Comparison of ENCODE assay signal across 10 cellular contexts in the genomic region with DNA sequence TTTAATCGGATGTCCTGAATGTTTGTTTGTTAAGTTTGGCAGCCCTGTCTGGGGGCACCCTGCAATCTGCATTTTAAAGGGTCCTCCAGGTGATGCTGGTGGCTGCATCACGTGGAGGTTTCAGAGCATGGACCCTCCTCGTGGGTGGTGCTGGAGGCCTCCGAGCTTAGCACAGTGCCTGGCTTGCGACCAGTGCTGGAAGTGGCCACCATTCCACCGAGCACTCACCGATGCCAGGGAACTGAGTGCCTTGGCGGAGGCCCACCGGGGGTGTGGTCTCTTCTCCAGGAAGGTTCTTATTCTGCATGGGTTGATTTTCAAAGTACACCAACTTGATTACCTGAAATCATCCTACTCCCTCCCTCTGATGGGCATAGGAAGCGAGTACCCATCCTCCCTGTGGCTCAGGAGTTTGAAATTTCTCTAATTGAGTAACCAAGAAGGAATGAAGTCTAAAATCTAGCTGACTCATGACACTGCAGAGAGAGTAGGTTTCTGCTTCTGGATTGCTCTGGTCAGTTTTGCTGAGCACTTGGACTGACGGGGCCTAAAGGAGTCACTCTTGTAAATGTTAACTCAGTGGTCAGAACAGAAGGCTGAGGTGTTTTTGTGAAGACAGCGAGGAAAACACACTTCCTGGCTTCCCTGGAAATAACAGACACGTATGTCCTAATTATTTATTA. TPM values are rescaled to one million over a fixed set of nuclear protein-coding genes. Genes with fewer than 3 reads are reported as not detected.
A peak's percentile ranks its signal among the peaks of the same experiment; 100 is the strongest.
DNase-seq lines count a peak whose midpoint lies in the region; TF ChIP-seq lines count a peak whose summit lies in the region.
"Had no signal": no experiment of that assay in that cellular context is flagged by ENCODE, and none has a peak within 500 bp of the region (broad histone marks: within the 10 kb centered on the region; RNA-seq: fewer than 3 reads in every experiment).

No MANE protein-coding gene starts in this region.

- H4K8ac ChIP-seq in H9 (replicated peaks; ENCODE audit: insufficient read length, low read depth, low read length), result no peak overlapping the region

- TF ChIP-seq CTCF in AG04450 (IDR thresholded peaks at IDR 0.05; ENCODE audit: low read depth, low read length) (no peak), mammary epithelial cell (conservative IDR thresholded peaks at IDR 0.05 in 1 of 2, IDR thresholded peaks at IDR 0.05 in 1 of 2; ENCODE audit: extremely low read depth in 1 of 2, insufficient read depth in 1 of 2, low read depth in 1 of 2, low read length in 2 of 2) (no peak), kidney epithelial cell (IDR thresholded peaks at IDR 0.05; ENCODE audit: insufficient read depth, low read length, poor library complexity, severe bottlenecking) (no peak), H9 (conservative IDR thresholded peaks at IDR 0.05) (no peak)

- no peak overlapping the region for H3K9ac ChIP-seq in mammary epithelial cell (ENCODE audit: insufficient read depth, low read length)
- H3K9ac ChIP-seq in H9 (ENCODE audit: extremely low read depth, insufficient read length, low read length), result no peak overlapping the region

- no peak overlapping the region for H3K4me3 Mint-ChIP-seq in H9
- H3K4me3 Mint-ChIP-seq: stimulated activated effector memory CD8-positive, alpha-beta T cell treated with anti-CD3 and anti-CD28 coated beads, Interleukin-12 subunit alpha, Interleukin-12 subunit beta, amount 100 ng/mL, for 72 hours had no signal

- H3K36me3 ChIP-seq in mammary epithelial cell (ENCODE audit: insufficient read depth, low read length) (no peaks in the 10 kb centered on the region), kidney epithelial cell (ENCODE audit: control insufficient read depth, insufficient read depth, low read length) (no peaks in the 10 kb centered on the region)

- H3K4ac ChIP-seq in H9 (ENCODE audit: low read depth, low read length), result no peak overlapping the region

- H3K56ac ChIP-seq in H9 (ENCODE audit: insufficient read length, low read depth, low read length), result no peak overlapping the region

- H2AK5ac ChIP-seq in H9 (ENCODE audit: insufficient read length, low read length), result no peak overlapping the region

- H2AFZ ChIP-seq in mammary epithelial cell (ENCODE audit: low read depth, low read length) (no peak overlapping the region), H9 (ENCODE audit: low read length) (no peak overlapping the region)

- WGBS in mammary epithelial cell (ENCODE audit: low coverage, missing lambda C conversion rate), result 63% methylated on average over 12 of the region's 13 CpGs
- WGBS in H9 (ENCODE audit: extremely low coverage, insufficient read length, low lambda C conversion rate), result no CpG with 5 or more reads among the region's 13 CpGs

- H3K23ac ChIP-seq in H9 (ENCODE audit: insufficient read length, low read depth, low read length), result no peak overlapping the region

- H4K20me1 ChIP-seq in mammary epithelial cell (ENCODE audit: insufficient read depth, low read length) (no peaks in the 10 kb centered on the region), H9 (ENCODE audit: control insufficient read depth, insufficient read depth, insufficient read length) (no peaks in the 10 kb centered on the region)

- no peak overlapping the region for H3K4me2 ChIP-seq in mammary epithelial cell (ENCODE audit: insufficient read depth, low read depth, low read length)
- no peak overlapping the region for H3K4me2 ChIP-seq in H9 (ENCODE audit: insufficient read depth, insufficient read length, low read length)

- H3K4me1 Mint-ChIP-seq in H9, result peaks cover 13 to 24% of the 10 kb centered on the region in 2 experiments
- H3K4me1 Mint-ChIP-seq: stimulated activated effector memory CD8-positive, alpha-beta T cell treated with anti-CD3 and anti-CD28 coated beads, Interleukin-12 subunit alpha, Interleukin-12 subunit beta, amount 100 ng/mL, for 72 hours had no signal

- no peak overlapping the region for H2BK120ac ChIP-seq in H9 (ENCODE audit: low read depth, low read length, poor library complexity, severe bottlenecking)

- POLR2A ChIA-PET in AG04450 (lab: Yijun Ruan, JAX), result no interaction called here

- H2BK12ac ChIP-seq in H9 (ENCODE audit: insufficient read length, low read depth, low read length), result no peak overlapping the region

- DNase-seq in AG04450 (ENCODE audit: low read depth, low spot score) (peak; percentile 47), HS-27A (ENCODE audit: low read depth) (peak; percentile 29), mammary epithelial cell (peak; percentile 56), kidney epithelial cell (ENCODE audit: low read depth) (peak; percentile 61), H9 (no peak), NCI-H2171 (lab: John Stamatoyannopoulos, UW) (no peak), Ammon's horn (ENCODE audit: low spot score) (no peak)
- no peak for DNase-seq in activated CD4-positive, CD25-positive, alpha-beta regulatory T cell (lab: John Stamatoyannopoulos, UW)
- DNase-seq: left colon had no signal

- peaks cover 4% of the 10 kb centered on the region for H3K27me3 Mint-ChIP-seq in H9 (ENCODE audit: low read depth)

- H3T11ph ChIP-seq in H9 (ENCODE audit: low read length), result no peak overlapping the region

- H3K14ac ChIP-seq in H9 (ENCODE audit: insufficient read depth, low read length), result no peak overlapping the region

- no peak overlapping the region for H3K27ac Mint-ChIP-seq in H9
- H3K27ac Mint-ChIP-seq: stimulated activated effector memory CD8-positive, alpha-beta T cell treated with anti-CD3 and anti-CD28 coated beads, Interleukin-12 subunit alpha, Interleukin-12 subunit beta, amount 100 ng/mL, for 72 hours had no signal

- H2BK15ac ChIP-seq in H9 (ENCODE audit: low read depth, low read length), result no peak overlapping the region

- H4K5ac ChIP-seq in H9 (ENCODE audit: insufficient read length, low read depth, low read length), result no peak overlapping the region

- H3K27me3 ChIP-seq in AG04450 (ENCODE audit: control insufficient read depth, insufficient read depth, low read length), result peaks cover 3% of the 10 kb centered on the region
- no peaks in the 10 kb centered on the region for H3K27me3 ChIP-seq in mammary epithelial cell (ENCODE audit: insufficient read depth, low read length)
- no peaks in the 10 kb centered on the region for H3K27me3 ChIP-seq in kidney epithelial cell (ENCODE audit: control insufficient read depth, insufficient read depth, low read length)
- no peaks in the 10 kb centered on the region; the same call in none of the 2 replicates for H3K27me3 ChIP-seq in H9 (ENCODE audit: insufficient read depth, low read length)

- H3K27ac ChIP-seq in AG04450 (ENCODE audit: low read depth, low read length) (peak overlapping the region; percentile 39), mammary epithelial cell (ENCODE audit: insufficient read depth, low read depth, low read length) (no peak overlapping the region), H9 (ENCODE audit: insufficient read length, low read depth, low read length) (no peak overlapping the region)

- no TSS peak for BruUV-seq in mammary epithelial cell (replicated peaks; lab: Mats Ljungman, UMichigan)

- H4K91ac ChIP-seq in H9 (ENCODE audit: insufficient read length, low read depth, low read length), result no peak overlapping the region

- H3K18ac ChIP-seq in H9 (ENCODE audit: insufficient read length, low read depth, low read length), result no peak overlapping the region

- H3K79me1 ChIP-seq in H9 (ENCODE audit: insufficient read depth, low read depth, low read length, poor library complexity, severe bottlenecking), result no peaks in the 10 kb centered on the region

- in situ Hi-C loops in mammary epithelial cell (cut with MboI; ENCODE audit: low sequenced_read_pairs in 2 of 2), result no loop called here

- peaks cover 7% of the 10 kb centered on the region for H3K4me1 ChIP-seq in mammary epithelial cell (ENCODE audit: insufficient read depth, low read length)
- H3K4me1 ChIP-seq in H9 (ENCODE audit: insufficient read depth, low read length), result no peaks in the 10 kb centered on the region

- CTCF ChIA-PET in AG04450 (lab: Charles Lee), result no interaction called here
- CTCF ChIA-PET in mammary epithelial cell (lab: Charles Lee; ENCODE audit: low non-redundant PET), result no interaction called here

- no peak overlapping the region for H2BK5ac ChIP-seq in H9 (ENCODE audit: insufficient read length, low read length)

- H2BK20ac ChIP-seq in H9 (ENCODE audit: low read depth, low read length, poor library complexity, severe bottlenecking), result no peak overlapping the region

- H3K9me3 Mint-ChIP-seq in H9, result no peaks in the 10 kb centered on the region; a peak in 2 of 5 replicates
- H3K9me3 Mint-ChIP-seq: stimulated activated effector memory CD8-positive, alpha-beta T cell treated with anti-CD3 and anti-CD28 coated beads, Interleukin-12 subunit alpha, Interleukin-12 subunit beta, amount 100 ng/mL, for 72 hours had no signal

- dilution Hi-C loops in mammary epithelial cell (cut with HindIII; ENCODE audit: low sequenced_read_pairs), result no loop called here

- no peaks in the 10 kb centered on the region for H3K23me2 ChIP-seq in H9 (ENCODE audit: insufficient read length, low read depth, low read length, poor library complexity, severe bottlenecking)

- intact Hi-C loops in mammary epithelial cell (cut with micrococcal nuclease), result no loop called here

- no peak overlapping the region for H3K4me3 ChIP-seq in AG04450 (ENCODE audit: low read depth, low read length)
- H3K4me3 ChIP-seq in mammary epithelial cell (replicated peaks in 1 of 3; ENCODE audit: insufficient read depth in 1 of 3, low read depth in 2 of 3, low read length in 3 of 3), result no peak overlapping the region
- H3K4me3 ChIP-seq in kidney epithelial cell (ENCODE audit: low read depth, low read length), result no peak overlapping the region

- peaks cover 4% of the 10 kb centered on the region; the same call in 1 of the 2 replicates for H3K9me3 ChIP-seq in AG04450 (ENCODE audit: control insufficient read depth, insufficient read depth, low read length)
- no peaks in the 10 kb centered on the region for H3K9me3 ChIP-seq in mammary epithelial cell (replicated peaks; ENCODE audit: insufficient read depth, low read length)
- no peaks in the 10 kb centered on the region for H3K9me3 ChIP-seq in H9 (ENCODE audit: control insufficient read depth, low read depth, low read length)

- H3K36me3 Mint-ChIP-seq in H9 (ENCODE audit: insufficient read depth in 1 of 3, low read depth in 3 of 3), result peaks cover 0 to 1% (median 0%) of the 10 kb centered on the region in 3 experiments; a peak in 1 of 7 replicates
- H3K36me3 Mint-ChIP-seq: stimulated activated effector memory CD8-positive, alpha-beta T cell treated with anti-CD3 and anti-CD28 coated beads, Interleukin-12 subunit alpha, Interleukin-12 subunit beta, amount 100 ng/mL, for 72 hours had no signal

- H3K79me2 ChIP-seq in mammary epithelial cell (ENCODE audit: insufficient read depth, low read length) (no peaks in the 10 kb centered on the region), H9 (ENCODE audit: insufficient read depth, low read length) (no peaks in the 10 kb centered on the region)

RNA-seq across cellular contexts. Expression of gene SLC66A3, which starts 58.1 kb away (rescaled TPM):
- 40.1 and 42.6 TPM in 2 replicates for polyA plus RNA-seq in AG04450 (2011; rRNA removed)
- polyA minus RNA-seq in AG04450 (2011; rRNA and poly(A)+ RNA removed), result 34.8 and 39.5 TPM in 2 replicates
- total RNA-seq in mammary epithelial cell, result 10 to 100 TPM; 16.1 to 23.3 TPM
- 18.5 TPM for polyA plus RNA-seq in mammary epithelial cell
- polyA minus RNA-seq in mammary epithelial cell, result 11.6 TPM
- total RNA-seq in kidney epithelial cell, result 14.2 and 18.6 TPM in 2 replicates
- 13.3 and 14.5 TPM in 2 replicates for total RNA-seq in H9 (2021)

Comparison
In these comparisons a context has a peak if more than half of its experiments do, and no peak if none do; other contexts are left out.
1. DNase-seq: peak in AG04450 (single experiment), HS-27A (single experiment), mammary epithelial cell (single experiment) and kidney epithelial cell (single experiment); none in H9 (single experiment), activated CD4-positive, CD25-positive, alpha-beta regulatory T cell (0 of 4), NCI-H2171 (single experiment) and Ammon's horn (single experiment).